Comparison of ENCODE assay signal across 23 cellular contexts in the genomic region with DNA sequence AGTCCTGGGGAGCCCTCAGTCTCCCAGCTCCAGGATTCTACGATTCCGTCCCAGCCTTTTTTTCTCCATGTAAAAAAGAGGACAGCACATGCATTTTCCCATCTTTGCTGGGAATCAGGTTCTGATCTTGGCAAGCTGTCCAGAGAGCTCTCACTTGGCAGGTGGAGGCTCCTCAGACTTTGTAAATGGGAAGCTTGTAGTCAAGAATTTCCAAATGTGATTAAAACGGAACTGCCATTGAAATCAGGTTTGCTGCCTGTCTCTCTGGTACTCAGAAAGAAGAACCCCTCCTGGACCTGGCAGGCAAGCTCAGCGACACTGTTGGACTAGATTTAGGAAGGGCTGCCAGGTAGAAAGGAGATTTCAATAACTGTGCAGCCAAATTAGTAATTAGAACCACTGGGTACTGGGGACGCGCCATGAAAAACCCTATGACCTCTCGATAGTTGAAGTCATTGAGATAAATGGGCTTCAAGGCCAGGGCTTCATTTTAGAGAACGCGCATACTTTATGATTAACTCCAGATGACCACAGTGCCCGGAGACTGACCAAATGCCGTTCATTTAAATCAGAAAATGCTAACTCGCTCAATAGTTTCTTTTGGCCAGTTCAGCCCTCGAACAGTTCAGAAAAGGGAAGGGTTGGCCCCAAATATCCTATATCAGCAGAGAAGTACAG.
DNase-seq lines count a peak whose midpoint lies in the region.
"Had no signal": no experiment of that assay in that cellular context is flagged by ENCODE, and none has a peak within 500 bp of the region (broad histone marks: within the 10 kb centered on the region; RNA-seq: fewer than 3 reads in every experiment).

No MANE protein-coding gene starts in this region.

- H3K79me1 ChIP-seq in mesendoderm (ENCODE audit: low read length) = no peaks in the 10 kb centered on the region

- H3K4ac ChIP-seq in mesendoderm (ENCODE audit: low read depth, low read length) = no peak overlapping the region

- no peak overlapping the region for H3K4me3 ChIP-seq in mesendoderm (ENCODE audit: low read length)
- H3K4me3 ChIP-seq: BLaER1 treated with 17β-estradiol and CSF1 and Interleukin-3, amounts not matched to agents 10 nM and 100 nM had no signal

- H2BK15ac ChIP-seq in mesendoderm (replicated peaks; ENCODE audit: low read depth) = no peak overlapping the region

- no peak overlapping the region for H3K4me2 ChIP-seq in mesendoderm (ENCODE audit: low read length)
- H3K4me2 ChIP-seq: BLaER1 treated with 17β-estradiol and CSF1 and Interleukin-3, amounts not matched to agents 10 nM and 100 nM had no signal

- no peaks in the 10 kb centered on the region for H3K79me2 ChIP-seq in mesendoderm (ENCODE audit: control insufficient read depth, insufficient read depth, low read length)

- H3K36me3 ChIP-seq in mesendoderm (ENCODE audit: control insufficient read depth, insufficient read depth, low read length) = no peaks in the 10 kb centered on the region
- H3K36me3 ChIP-seq: BLaER1 treated with 17β-estradiol and CSF1 and Interleukin-3, amounts not matched to agents 10 nM and 100 nM had no signal

- no CpG with 5 or more reads among the region's 13 CpGs for WGBS in mesendoderm (ENCODE audit: extremely low coverage, insufficient coverage, low lambda C conversion rate)

- no peaks in the 10 kb centered on the region for H3K27me3 ChIP-seq in mesendoderm (ENCODE audit: insufficient read depth, low read length, poor library complexity)
- H3K27me3 ChIP-seq: BLaER1 treated with 17β-estradiol and CSF1 and Interleukin-3, amounts not matched to agents 10 nM and 100 nM had no signal

- H3K4me1 ChIP-seq in mesendoderm (ENCODE audit: control insufficient read depth, low read depth, low read length) = no peaks in the 10 kb centered on the region
- H3K4me1 ChIP-seq: BLaER1 treated with 17β-estradiol and CSF1 and Interleukin-3, amounts not matched to agents 10 nM and 100 nM; foreskin keratinocyte had no signal

- no peak overlapping the region for H3K23ac ChIP-seq in mesendoderm (ENCODE audit: low read length)

- no peak overlapping the region for H3K9ac ChIP-seq in mesendoderm (ENCODE audit: low read length)
- H3K9ac ChIP-seq: BLaER1 treated with 17β-estradiol and CSF1 and Interleukin-3, amounts not matched to agents 10 nM and 100 nM had no signal

- DNase-seq in NCI-H2171 treated with DMSO at 0.1 percent for 48 hours (lab: John Stamatoyannopoulos, UW) (peak; percentile 32), NCI-H2171 (lab: John Stamatoyannopoulos, UW) (no peak), G401 (ENCODE audit: low spot score) (peak; percentile 81), SKM-1 treated with dmso at 0.1 percent for 144 hours (lab: John Stamatoyannopoulos, UW; ENCODE audit: unreplicated experiment) (peak; percentile 96), mesendoderm (no peak), COLO668 (lab: John Stamatoyannopoulos, UW; ENCODE audit: unreplicated experiment) (no peak), hypothalamus (lab: John Stamatoyannopoulos, UW) (no peak), mesenteric fat pad (ENCODE audit: low spot score) (no peak)
- DNase-seq: ACHN; activated B cell treated with CpG ODN at 0.5 μM for 24 hours; activated CD8-positive, alpha-beta T cell treated with anti-CD3 and anti-CD28 coated beads for 36 hours; activated effector memory CD4-positive, alpha-beta T cell treated with anti-CD3 and anti-CD28 coated beads, Interleukin-2, amount 50 U/mL, for 16 hours; activated T-cell treated with anti-CD3 and anti-CD28 coated beads for 4 hours; foreskin keratinocyte; immature natural killer cell; KG1; naive thymus-derived CD4-positive, alpha-beta T cell; NCI-H187 treated with DMSO at 0.1 percent for 48 hours; NCI-H69; retina; small intestine; stimulated activated CD4-positive, alpha-beta T cell treated with anti-CD3 and anti-CD28 coated beads, Interleukin-2, amount 100 ng/mL, for 24 hours had no signal

- no peak overlapping the region for H4K5ac ChIP-seq in mesendoderm (ENCODE audit: low read length)

- peak overlapping the region; percentile 56 for H4K8ac ChIP-seq in mesendoderm (ENCODE audit: low read depth, low read length)

- no peak overlapping the region for H3K56ac ChIP-seq in mesendoderm (ENCODE audit: low read length)

- H2AK5ac ChIP-seq in mesendoderm (ENCODE audit: low read length) = no peak overlapping the region

- H2BK120ac ChIP-seq in mesendoderm (ENCODE audit: low read depth, low read length) = no peak overlapping the region

- in situ Hi-C loops in G401 (cut with HindIII; ENCODE audit: low sequenced_read_pairs) = no loop called here

- no peak overlapping the region for H3K27ac ChIP-seq in mesendoderm (ENCODE audit: low read depth, low read length)
- H3K27ac ChIP-seq: BLaER1 treated with 17β-estradiol and CSF1 and Interleukin-3, amounts not matched to agents 10 nM and 100 nM; foreskin keratinocyte had no signal

- H2BK5ac ChIP-seq in mesendoderm (ENCODE audit: low read length) = no peak overlapping the region

- H3K18ac ChIP-seq in mesendoderm (ENCODE audit: low read length) = no peak overlapping the region

Comparison
In these comparisons a context has a peak if more than half of its experiments do, and no peak if none do; other contexts are left out.
1. DNase-seq: peak in NCI-H2171 treated with DMSO at 0.1 percent for 48 hours (single experiment), G401 (single experiment) and SKM-1 treated with dmso at 0.1 percent for 144 hours (single experiment); none in NCI-H2171 (single experiment), mesendoderm (single experiment), COLO668 (single experiment), hypothalamus (0 of 51) and mesenteric fat pad (single experiment).